In genomic region chr5:172303090-172303995, GRCh38 we compare ENCODE assay signal across 14 cellular contexts. TPM values are rescaled to one million over a fixed set of nuclear protein-coding genes. Genes with fewer than 3 reads are reported as not detected.
DNase-seq lines count a peak whose midpoint lies in the region; ATAC-seq and TF ChIP-seq lines count a peak whose summit lies in the region.
"Had no signal": no experiment of that assay in that cellular context is flagged by ENCODE, and none has a peak within 500 bp of the region (broad histone marks: within the 10 kb centered on the region; RNA-seq: fewer than 3 reads in every experiment).

No MANE protein-coding gene starts in this region.

- H2BK12ac ChIP-seq in trophoblast cell (ENCODE audit: low read length) = no peak overlapping the region

- H3K4me2 ChIP-seq in trophoblast cell (ENCODE audit: low read length) = no peak overlapping the region

- no peak overlapping the region for H2AFZ ChIP-seq in trophoblast cell (ENCODE audit: insufficient read depth, low read length, poor library complexity)

- H3K27ac ChIP-seq in ectodermal cell (ENCODE audit: insufficient read depth, low read depth, low read length, poor library complexity, severe bottlenecking) (peak overlapping the region; percentile 16), trophoblast cell (ENCODE audit: low read depth, low read length) (no peak overlapping the region)
- H3K27ac ChIP-seq: upper lobe of left lung had no signal

- H3K27me3 ChIP-seq in ectodermal cell (ENCODE audit: control insufficient read depth, insufficient read depth, low read length, poor library complexity, severe bottlenecking) (no peaks in the 10 kb centered on the region), trophoblast cell (ENCODE audit: insufficient read depth, low read length) (no peaks in the 10 kb centered on the region)
- H3K27me3 ChIP-seq: upper lobe of left lung had no signal

- H3K27ac Mint-ChIP-seq in activated CD8-positive, alpha-beta T cell treated with anti-CD3 and anti-CD28 coated beads for 36 hours = no peak overlapping the region
- H3K27ac Mint-ChIP-seq: activated naive CD8-positive, alpha-beta T cell had no signal

- H4K12ac ChIP-seq in trophoblast cell (ENCODE audit: low read depth, low read length) = no peak overlapping the region

- H2BK120ac ChIP-seq in trophoblast cell (ENCODE audit: insufficient read depth, low read length, poor library complexity) = peak overlapping the region; percentile 55

- intact Hi-C loops in activated CD8-positive, alpha-beta T cell treated with anti-CD3 and anti-CD28 coated beads for 36 hours (cut with micrococcal nuclease) = no loop called here

- peaks cover 3% of the 10 kb centered on the region for H3K36me3 Mint-ChIP-seq in activated CD8-positive, alpha-beta T cell treated with anti-CD3 and anti-CD28 coated beads for 36 hours (ENCODE audit: low read depth)
- H3K36me3 Mint-ChIP-seq: activated naive CD8-positive, alpha-beta T cell had no signal

- H3K4me1 ChIP-seq in ectodermal cell (ENCODE audit: control insufficient read depth, insufficient read depth, low read length) (no peaks in the 10 kb centered on the region), trophoblast cell (ENCODE audit: control insufficient read depth in 1 of 2, insufficient read depth in 2 of 2, low read length in 2 of 2) (no peaks in the 10 kb centered on the region)
- H3K4me1 ChIP-seq: upper lobe of left lung had no signal

- 79% methylated on average over 5 of the region's 6 CpGs for WGBS in ectodermal cell, 2 experiments
- WGBS in trophoblast cell (ENCODE audit: extremely low coverage, insufficient coverage, insufficient read length) = no CpG with 5 or more reads among the region's 6 CpGs

- ATAC-seq in GM19324 (IDR thresholded peaks at IDR 0.05; ENCODE audit: low FRiP score, unreplicated experiment) = no peak
- no peak for ATAC-seq in GM18502 (IDR thresholded peaks at IDR 0.05; ENCODE audit: poor library complexity, unreplicated experiment)
- ATAC-seq in activated CD8-positive, alpha-beta T cell treated with anti-CD3 and anti-CD28 coated beads for 36 hours = no peak

- no peak overlapping the region for H4K8ac ChIP-seq in trophoblast cell (ENCODE audit: low read depth, low read length)

- CTCF ChIA-PET in activated CD8-positive, alpha-beta T cell treated with anti-CD3 and anti-CD28 coated beads for 36 hours (lab: Charles Lee) = interaction anchor here (3.3 kb wide), 1 partner anchor 9 kb away, joined by 21 read pairs; no protein-coding TSS in a partner anchor

- peaks cover 2% of the 10 kb centered on the region for H3K79me1 ChIP-seq in trophoblast cell (ENCODE audit: low read length)

- DNase-seq in NCI-H446 treated with DMSO at 0.1 percent for 48 hours (lab: John Stamatoyannopoulos, UW) (peak; percentile 3), NCI-H446 (lab: John Stamatoyannopoulos, UW) (no peak), NCI-H774 (lab: John Stamatoyannopoulos, UW) (peak; percentile 75), trophoblast cell (peak in 1 of 2 donors; percentile 33)
- DNase-seq in activated CD8-positive, alpha-beta T cell treated with anti-CD3 and anti-CD28 coated beads for 36 hours = no peak
- DNase-seq: NCI-H526 treated with DMSO at 0.1 percent for 48 hours, small intestine, T-helper 2 cell, upper lobe of left lung had no signal

- H2AK5ac ChIP-seq in trophoblast cell (ENCODE audit: low read length) = no peak overlapping the region

- H3K9me3 Mint-ChIP-seq in activated CD8-positive, alpha-beta T cell treated with anti-CD3 and anti-CD28 coated beads for 36 hours = peaks cover 2% of the 10 kb centered on the region
- H3K9me3 Mint-ChIP-seq: neural crest cell had no signal

- POLR2A ChIA-PET in activated CD8-positive, alpha-beta T cell treated with anti-CD3 and anti-CD28 coated beads for 36 hours (lab: Charles Lee) = no interaction called here

- H3K36me3 ChIP-seq in ectodermal cell (ENCODE audit: control insufficient read depth, insufficient read depth, low read length) (no peaks in the 10 kb centered on the region), trophoblast cell (ENCODE audit: control insufficient read depth in 1 of 2, insufficient read depth in 2 of 2, low read length in 2 of 2) (no peaks in the 10 kb centered on the region)
- H3K36me3 ChIP-seq: upper lobe of left lung had no signal

- no peak overlapping the region for H3K9ac ChIP-seq in trophoblast cell (ENCODE audit: low read length)

- H4K91ac ChIP-seq in trophoblast cell (ENCODE audit: low read depth, low read length) = no peak overlapping the region

- H3K4me1 Mint-ChIP-seq in activated CD8-positive, alpha-beta T cell treated with anti-CD3 and anti-CD28 coated beads for 36 hours (ENCODE audit: low read depth) = no peaks in the 10 kb centered on the region

- no peak overlapping the region for H2BK5ac ChIP-seq in trophoblast cell (ENCODE audit: low read depth, low read length, poor library complexity)

- H3K27me3 Mint-ChIP-seq in activated CD8-positive, alpha-beta T cell treated with anti-CD3 and anti-CD28 coated beads for 36 hours = peaks cover 3% of the 10 kb centered on the region
- H3K27me3 Mint-ChIP-seq: activated naive CD8-positive, alpha-beta T cell had no signal

- H3K4me3 Mint-ChIP-seq in activated CD8-positive, alpha-beta T cell treated with anti-CD3 and anti-CD28 coated beads for 36 hours = no peak overlapping the region
- H3K4me3 Mint-ChIP-seq: activated naive CD8-positive, alpha-beta T cell; neural crest cell had no signal

- no peaks in the 10 kb centered on the region for H3K79me2 ChIP-seq in trophoblast cell (ENCODE audit: control insufficient read depth, insufficient read depth, low read length, poor library complexity)

- no peak overlapping the region for H3K18ac ChIP-seq in trophoblast cell (ENCODE audit: low read length)

- no peak overlapping the region for H3K14ac ChIP-seq in trophoblast cell (ENCODE audit: low read length)

- H3K23ac ChIP-seq in trophoblast cell (ENCODE audit: low read length) = no peak overlapping the region

- no peak overlapping the region for H3K4ac ChIP-seq in trophoblast cell (ENCODE audit: low read depth, low read length)

- TF ChIP-seq CTCF in activated CD8-positive, alpha-beta T cell treated with anti-CD3 and anti-CD28 coated beads for 36 hours (IDR thresholded peaks at IDR 0.05) = no peak

- H3K9me3 ChIP-seq in ectodermal cell (ENCODE audit: control insufficient read depth, low read length) = peaks cover 2% of the 10 kb centered on the region
- no peaks in the 10 kb centered on the region for H3K9me3 ChIP-seq in trophoblast cell (ENCODE audit: insufficient read depth, low read depth, low read length)

- H3K4me3 ChIP-seq in ectodermal cell (ENCODE audit: insufficient read depth, low read depth, low read length) (no peak overlapping the region), trophoblast cell (ENCODE audit: low read depth, low read length) (no peak overlapping the region)
- H3K4me3 ChIP-seq: upper lobe of left lung had no signal

RNA-seq across cellular contexts. Expression of gene UBTD2, which starts 19.8 kb away (rescaled TPM):
- 65.0 TPM for polyA plus RNA-seq in ectodermal cell (2013, experiment 1 of 4)
- 75.4 TPM for polyA plus RNA-seq in ectodermal cell (2013, experiment 2 of 4)
- polyA plus RNA-seq in ectodermal cell (2013, experiment 3 of 4) = 57.9 TPM
- polyA plus RNA-seq in ectodermal cell (2013, experiment 4 of 4) = 63.6 TPM
- polyA plus RNA-seq in trophoblast cell (2013) = 30.4 and 31.5 TPM in 2 replicates
- 1 to 10 TPM; 7.9 to 8.3 TPM for total RNA-seq in activated CD8-positive, alpha-beta T cell treated with anti-CD3 and anti-CD28 coated beads for 36 hours

Comparison
In these comparisons a context has a peak if more than half of its experiments do, and no peak if none do; other contexts are left out.
1. DNase-seq: peak in NCI-H446 treated with DMSO at 0.1 percent for 48 hours (single experiment) and NCI-H774 (single experiment); none in NCI-H446 (0 of 2) and activated CD8-positive, alpha-beta T cell treated with anti-CD3 and anti-CD28 coated beads for 36 hours (single experiment).